8 cellular contexts compared by ENCODE assay signal in genomic region chr1:58047265-58047858, GRCh38.
DNase-seq lines count a peak whose midpoint lies in the region; ATAC-seq and FAIRE-seq lines count a peak whose summit lies in the region.

No MANE protein-coding gene starts in this region.

- H3K4me3 ChIP-seq in adipocyte (ENCODE audit: low read length), result no peak overlapping the region

- H3K36me3 ChIP-seq in adipocyte (ENCODE audit: control insufficient read depth, insufficient read depth, low read length, severe bottlenecking), result no peaks in the 10 kb centered on the region

- no peaks in the 10 kb centered on the region for H3K9me3 ChIP-seq in adipocyte (ENCODE audit: control insufficient read depth, low read length)

- ATAC-seq in GM18867 (IDR thresholded peaks at IDR 0.05; ENCODE audit: unreplicated experiment), result peak; percentile 68

- no peaks in the 10 kb centered on the region for H3K4me1 ChIP-seq in adipocyte (ENCODE audit: control insufficient read depth, insufficient read depth, low read length)

- no peak for FAIRE-seq in urothelium cell line (lab: Jason Lieb, UNC)

- DNase-seq in COLO668 (lab: John Stamatoyannopoulos, UW; ENCODE audit: unreplicated experiment), result peak; percentile 37
- DNase-seq in M059J (ENCODE audit: low read depth), result peak; percentile 15
- DNase-seq in adipocyte (ENCODE audit: low read depth), result peak; percentile 54
- DNase-seq in left kidney (ENCODE audit: low read depth, low spot score), result peak; percentile 46
- peak; percentile 60 for DNase-seq in urothelium cell line (ENCODE audit: low spot score)
- no peak for DNase-seq in dedifferentiated amniotic fluid mesenchymal stem cell (ENCODE audit: extremely low spot score)
- DNase-seq in HCEC 1CT, result no peak

- H3K9ac ChIP-seq in adipocyte (ENCODE audit: low read length), result no peak overlapping the region

- peaks cover 9% of the 10 kb centered on the region for H3K27me3 ChIP-seq in adipocyte (replicated peaks; ENCODE audit: control insufficient read depth, insufficient read depth, low read length)

Comparison
In these comparisons a context has a peak if more than half of its experiments do, and no peak if none do; other contexts are left out.
1. DNase-seq: peak in COLO668 (single experiment), M059J (single experiment), adipocyte (single experiment), left kidney (single experiment) and urothelium cell line (single experiment); none in dedifferentiated amniotic fluid mesenchymal stem cell (single experiment) and HCEC 1CT (single experiment).